In genomic region chr12:57150400-57150799, GRCh38 we compare ENCODE assay signal across 19 cellular contexts. TPM values are rescaled to one million over a fixed set of nuclear protein-coding genes. Genes with fewer than 3 reads are reported as not detected.
A peak's percentile ranks its signal among the peaks of the same experiment; 100 is the strongest.
DNase-seq lines count a peak whose midpoint lies in the region; ATAC-seq and TF ChIP-seq lines count a peak whose summit lies in the region.
"Had no signal": no experiment of that assay in that cellular context is flagged by ENCODE, and none has a peak within 500 bp of the region (broad histone marks: within the 10 kb centered on the region; RNA-seq: fewer than 3 reads in every experiment).

No MANE protein-coding gene starts in this region.

- H3K79me2 ChIP-seq in GM23338 (replicated peaks; ENCODE audit: insufficient read depth) (no peaks in the 10 kb centered on the region), PC-9 (ENCODE audit: low read depth) (no peaks in the 10 kb centered on the region)

- DNase-seq in GM23338 (ENCODE audit: low spot score), result no peak
- DNase-seq in chondrocyte (ENCODE audit: low spot score), result no peak
- no peak for DNase-seq in right lobe of liver
- no peak for DNase-seq in PC-9
- no peak for DNase-seq in dermis blood vessel endothelial cell
- DNase-seq in NCI-H2171 treated with DMSO at 0.1 percent for 48 hours (lab: John Stamatoyannopoulos, UW), result no peak
- DNase-seq: activated CD4-positive, alpha-beta T cell treated with anti-CD3 and anti-CD28 coated beads, Interleukin-2, amount 50 U/mL, for 1 hour; activated naive CD8-positive, alpha-beta T cell treated with anti-CD3 and anti-CD28 coated beads, Interleukin-2, amount 50 U/mL, for 24 hours; activated T-cell treated with anti-CD3 and anti-CD28 coated beads, Interleukin-2, amount 50 U/mL, for 1 hour; GF-D8; head of caudate nucleus; kidney; NCI-H1930; thyroid gland had no signal

- H3F3A ChIP-seq in GM23338 (replicated peaks; ENCODE audit: low read depth) (0 out of 2 replicates have a peak, but pooled peaks cover 6% of the 10 kb centered on the region), PC-9 (ENCODE audit: insufficient read depth, low read depth) (no peaks in the 10 kb centered on the region)

- H3K36me3 ChIP-seq in GM23338 (ENCODE audit: insufficient read depth) (peaks cover 3% of the 10 kb centered on the region), right lobe of liver (peaks cover 0 to 36% (median 10%) of the 10 kb centered on the region in 4 donors), subcutaneous abdominal adipose tissue (ENCODE audit: control insufficient read depth in 5 of 5, insufficient read depth in 5 of 5, low read length in 5 of 5) (peaks cover 0 to 68% (median 39%) of the 10 kb centered on the region in 5 donors), PC-9 (ENCODE audit: low read depth) (no peaks in the 10 kb centered on the region)

- H3K27me3 ChIP-seq in GM23338 (ENCODE audit: insufficient read depth), result no peaks in the 10 kb centered on the region
- H3K27me3 ChIP-seq in right lobe of liver, result no peaks in the 10 kb centered on the region
- H3K27me3 ChIP-seq in subcutaneous abdominal adipose tissue (ENCODE audit: control insufficient read depth in 5 of 5, insufficient read depth in 4 of 5, low read length in 5 of 5), result no peaks in the 10 kb centered on the region
- no peaks in the 10 kb centered on the region for H3K27me3 ChIP-seq in PC-9 (ENCODE audit: insufficient read depth, low read depth)
- H3K27me3 ChIP-seq: thyroid gland had no signal

- H3K36me3 Mint-ChIP-seq in GM23338 (ENCODE audit: low read depth) (peaks cover 85% of the 10 kb centered on the region), chondrocyte (ENCODE audit: low read depth) (peaks cover 36% of the 10 kb centered on the region)

- no peak overlapping the region for H2AFZ ChIP-seq in GM23338
- no peak overlapping the region for H2AFZ ChIP-seq in PC-9

- H4K20me1 ChIP-seq in GM23338 (replicated peaks; ENCODE audit: insufficient read depth) (peaks cover 8% of the 10 kb centered on the region), PC-9 (ENCODE audit: insufficient read depth) (no peaks in the 10 kb centered on the region)

- TF ChIP-seq CTCF in GM23338 (conservative IDR thresholded peaks at IDR 0.05; ENCODE audit: low read depth in 2 of 2) (no peak), chondrocyte (IDR thresholded peaks at IDR 0.05) (no peak), right lobe of liver (IDR thresholded peaks at IDR 0.05) (no peak), PC-9 (conservative IDR thresholded peaks at IDR 0.05) (no peak)

- H3K27ac Mint-ChIP-seq in GM23338, result no peak overlapping the region
- peak overlapping the region; percentile 95 for H3K27ac Mint-ChIP-seq in chondrocyte (ENCODE audit: unreplicated experiment)
- H3K27ac Mint-ChIP-seq: activated naive CD8-positive, alpha-beta T cell treated with anti-CD3 and anti-CD28 coated beads, Interleukin-2, amount 50 U/mL, for 24 hours had no signal

- CTCF ChIA-PET in PC-9 (lab: Charles Lee), result no interaction called here

- H3K9me3 Mint-ChIP-seq in GM23338 (no peaks in the 10 kb centered on the region), chondrocyte (ENCODE audit: low read depth) (no peaks in the 10 kb centered on the region)
- H3K9me3 Mint-ChIP-seq: activated naive CD8-positive, alpha-beta T cell treated with anti-CD3 and anti-CD28 coated beads, Interleukin-2, amount 50 U/mL, for 24 hours had no signal

- peak overlapping the region in 3 of 5 donors; percentile 47 to 74 (median 73) for H3K9ac ChIP-seq in subcutaneous abdominal adipose tissue (ENCODE audit: low read length in 5 of 5)

- H3K4me3 Mint-ChIP-seq in GM23338 (no peak overlapping the region), chondrocyte (ENCODE audit: unreplicated experiment) (no peak overlapping the region)
- H3K4me3 Mint-ChIP-seq: activated naive CD8-positive, alpha-beta T cell treated with anti-CD3 and anti-CD28 coated beads, Interleukin-2, amount 50 U/mL, for 24 hours had no signal

- no TSS peak for BruUV-seq in PC-9 (replicated peaks; lab: Mats Ljungman, UMichigan)

- H3K27ac ChIP-seq in GM23338 (ENCODE audit: low read depth) (no peak overlapping the region), right lobe of liver (peak overlapping the region; percentile 37 to 77 (median 75)), subcutaneous abdominal adipose tissue (ENCODE audit: low read depth, low read length) (peak overlapping the region; percentile 93), PC-9 (no peak overlapping the region)
- H3K27ac ChIP-seq: epithelial cell of prostate had no signal

- POLR2A ChIA-PET in PC-9 (lab: Charles Lee; ENCODE audit: unreplicated experiment), result no interaction called here

- intact Hi-C loops in right lobe of liver (cut with DNase I), result no loop called here
- intact Hi-C loops in PC-9 (cut with micrococcal nuclease; ENCODE audit: unreplicated experiment), result no loop called here

- H3K9me3 ChIP-seq in right lobe of liver (no peaks in the 10 kb centered on the region), subcutaneous abdominal adipose tissue (ENCODE audit: control insufficient read depth in 5 of 5, low read length in 5 of 5) (no peaks in the 10 kb centered on the region), PC-9 (ENCODE audit: insufficient read depth, low read depth) (no peaks in the 10 kb centered on the region)
- H3K9me3 ChIP-seq: thyroid gland had no signal

- H3K4me2 ChIP-seq in GM23338 (no peak overlapping the region), PC-9 (no peak overlapping the region)

- H3K4me3 ChIP-seq in GM23338, result no peak overlapping the region
- H3K4me3 ChIP-seq in right lobe of liver, result no peak overlapping the region
- H3K4me3 ChIP-seq in subcutaneous abdominal adipose tissue (ENCODE audit: low read depth in 1 of 5, low read length in 5 of 5), result peak overlapping the region in 1 of 5 donors; percentile 17
- H3K4me3 ChIP-seq in PC-9, result no peak overlapping the region
- H3K4me3 ChIP-seq: thyroid gland had no signal

- H3K4me1 ChIP-seq in GM23338 (ENCODE audit: insufficient read depth), result no peaks in the 10 kb centered on the region
- peaks cover 0 to 99% (median 52%) of the 10 kb centered on the region in 4 donors for H3K4me1 ChIP-seq in right lobe of liver
- H3K4me1 ChIP-seq in subcutaneous abdominal adipose tissue (ENCODE audit: control insufficient read depth in 5 of 5, insufficient read depth in 5 of 5, low read length in 5 of 5), result peaks cover 53 to 100% (median 100%) of the 10 kb centered on the region in 5 donors
- H3K4me1 ChIP-seq in PC-9 (replicated peaks; ENCODE audit: insufficient read depth), result peaks cover 8% of the 10 kb centered on the region

- no peak for TF ChIP-seq POLR2A in right lobe of liver (IDR thresholded peaks at IDR 0.05)

- H3K9me2 ChIP-seq in GM23338 (ENCODE audit: insufficient read depth) (no peaks in the 10 kb centered on the region), PC-9 (ENCODE audit: insufficient read depth) (no peaks in the 10 kb centered on the region)

- no CpG with 5 or more reads among the region's 6 CpGs for WGBS in right lobe of liver (ENCODE audit: insufficient coverage, low coverage, low lambda C conversion rate, missing lambda C conversion rate)

- H3K27me3 Mint-ChIP-seq in GM23338 (ENCODE audit: insufficient read depth, low read depth, poor library complexity) (peaks cover 16% of the 10 kb centered on the region), chondrocyte (ENCODE audit: low read depth) (no peaks in the 10 kb centered on the region)
- H3K27me3 Mint-ChIP-seq: activated naive CD8-positive, alpha-beta T cell treated with anti-CD3 and anti-CD28 coated beads, Interleukin-2, amount 50 U/mL, for 24 hours had no signal

- peaks cover 46% of the 10 kb centered on the region for H3K4me1 Mint-ChIP-seq in GM23338
- H3K4me1 Mint-ChIP-seq in chondrocyte (ENCODE audit: low read depth), result peaks cover 83% of the 10 kb centered on the region
- H3K4me1 Mint-ChIP-seq: activated naive CD8-positive, alpha-beta T cell treated with anti-CD3 and anti-CD28 coated beads, Interleukin-2, amount 50 U/mL, for 24 hours had no signal

- ATAC-seq in GM23338, result peak; percentile 11; the same call in 1 of the 3 replicates
- ATAC-seq in right lobe of liver, result no peak
- ATAC-seq in HG02588 (IDR thresholded peaks at IDR 0.05; ENCODE audit: unreplicated experiment), result no peak
- ATAC-seq: activated naive CD8-positive, alpha-beta T cell treated with anti-CD3 and anti-CD28 coated beads, Interleukin-2, amount 50 U/mL, for 24 hours had no signal

TF ChIP-seq in GM23338, 12 proteins besides CTCF, POLR2A, EP300 and RAD21:
- TF ChIP-seq CREB1 (CRISPR knock-in tag; IDR thresholded peaks at IDR 0.05; ENCODE audit: low read depth), result no peak
- TF ChIP-seq ZNF114 (CRISPR knock-in tag; IDR thresholded peaks at IDR 0.05), result no peak
- TF ChIP-seq EZH2phosphoT487 (IDR thresholded peaks at IDR 0.05; ENCODE audit: unreplicated experiment), result no peak
- TF ChIP-seq EZH2 (IDR thresholded peaks at IDR 0.05; ENCODE audit: low read depth, unreplicated experiment), result no peak
- no peak for TF ChIP-seq STAT1 (IDR thresholded peaks at IDR 0.05; ENCODE audit: unreplicated experiment)
- no peak for TF ChIP-seq JUNB (IDR thresholded peaks at IDR 0.05; ENCODE audit: unreplicated experiment)
- TF ChIP-seq ETS1 (IDR thresholded peaks at IDR 0.05), result no peak

RNA-seq across cellular contexts. Expression of gene LRP1-AS, which starts 3.0 kb away (rescaled TPM):
- not detected in 2 replicates for total RNA-seq in GM23338 (2014; rRNA removed; shearing (Covaris generic))
- polyA plus RNA-seq in GM23338 (2016; fragmentation: Nextera tagmentation; extraction: Ambion mirVana), result 0.86 TPM in 1 of 2 replicates, not detected in the other
- total RNA-seq in chondrocyte (not detected in 3 replicates), right lobe of liver (not detected), PC-9 (2021) (not detected in 2 replicates), dermis blood vessel endothelial cell (not detected in 2 replicates)
- total RNA-seq: kidney, OCI-LY7, posterior vena cava, thyroid gland had no signal

RNA-seq across cellular contexts. Expression of gene LRP1, which starts 22.1 kb away (rescaled TPM):
- total RNA-seq in GM23338 (2014; rRNA removed; shearing (Covaris generic)), result 130 and 145 TPM in 2 replicates
- 26.6 and 29.9 TPM in 2 replicates for polyA plus RNA-seq in GM23338 (2016; fragmentation: Nextera tagmentation; extraction: Ambion mirVana)
- total RNA-seq in chondrocyte (448 to 583 TPM (median 463 TPM) in 3 replicates), right lobe of liver (100 to 1,000 TPM; 268 to 387 (median 301) TPM), PC-9 (2021) (51.4 and 70.1 TPM in 2 replicates), dermis blood vessel endothelial cell (1.7 and 3.2 TPM in 2 replicates)

RNA-seq across cellular contexts. Expression of gene STAT6, which starts 39.2 kb away (rescaled TPM):
- 26.3 and 28.1 TPM in 2 replicates for total RNA-seq in GM23338 (2014; rRNA removed; shearing (Covaris generic))
- polyA plus RNA-seq in GM23338 (2016; fragmentation: Nextera tagmentation; extraction: Ambion mirVana), result 11.0 and 14.3 TPM in 2 replicates
- total RNA-seq in chondrocyte (89.4 to 101 TPM (median 94.2 TPM) in 3 replicates), right lobe of liver (100 to 1,000 TPM in 3 of 6 experiments, 10 to 100 TPM in 3; 61.8 to 108 (median 94.7) TPM), PC-9 (2021) (112 and 122 TPM in 2 replicates), dermis blood vessel endothelial cell (39.6 and 40.5 TPM in 2 replicates)

Comparison
In these comparisons a context has a peak if more than half of its experiments do, and no peak if none do; other contexts are left out.
1. H3K27ac ChIP-seq: peak in right lobe of liver (3 of 3) and subcutaneous abdominal adipose tissue (single experiment); none in GM23338 (single experiment) and PC-9 (single experiment).
2. RNA of gene LRP1, which starts 22.1 kb away (total RNA-seq): 448 to 583 TPM in chondrocyte, 268 to 387 TPM in right lobe of liver, 130 to 145 TPM in GM23338 and 51.4 to 70.1 TPM in PC-9; 1.7 to 3.2 TPM in dermis blood vessel endothelial cell; every median in the first group is over 10 times any median in the second.